Comparison of ENCODE assay signal across 8 cellular contexts in genomic region chr2:148020358-148021058, GRCh38. TPM values are rescaled to one million over a fixed set of nuclear protein-coding genes. Genes with fewer than 3 reads are reported as not detected.
DNase-seq lines count a peak whose midpoint lies in the region; ATAC-seq, FAIRE-seq and TF ChIP-seq lines count a peak whose summit lies in the region.

TSS of gene ORC4 (minus strand) at chr2:148020737. CDS start at chr2:147975958, 44,779 bp downstream.

- peak; percentile 55 for TF ChIP-seq CTCF in choroid plexus epithelial cell (conservative IDR thresholded peaks at IDR 0.05; ENCODE audit: low read depth, low read length)

- peaks cover 41% of the 10 kb centered on the region for H3K4me1 ChIP-seq in BLaER1

- H3K9me3 ChIP-seq in BLaER1 = no peaks in the 10 kb centered on the region

- H4K20me1 ChIP-seq in BLaER1 = peaks cover 60% of the 10 kb centered on the region

- peak within 1 kb of the TSS; percentile 90 for H3K27ac ChIP-seq in BLaER1

- H3K36me3 Mint-ChIP-seq in activated CD4-positive, alpha-beta T cell treated with anti-CD3 and anti-CD28 coated beads for 36 hours (ENCODE audit: low read depth) = peaks cover 17% of the 10 kb centered on the region

- intact Hi-C loops in activated CD4-positive, alpha-beta T cell treated with anti-CD3 and anti-CD28 coated beads for 36 hours (cut with DNase I, micrococcal nuclease) = loop anchor here (1.0 to 10.0 kb wide), 12 partner anchors 176 to 1567 kb away; partner anchors contain the start of genes KIF5C (in 2 of the 2) and MMADHC (in 2 of the 2)

- POLR2A ChIA-PET in activated CD4-positive, alpha-beta T cell treated with anti-CD3 and anti-CD28 coated beads for 36 hours (lab: Charles Lee) = interaction anchor here (0.6 to 1.6 kb wide), 5 partner anchors 11 to 626 kb away, joined by 3 to 8 read pairs (median 7); partner anchors contain the start of gene ACVR2A

- H3K4me1 Mint-ChIP-seq in activated CD4-positive, alpha-beta T cell treated with anti-CD3 and anti-CD28 coated beads for 36 hours = peaks cover 43% of the 10 kb centered on the region

- peak within 1 kb of the TSS; percentile 94 for H3K4me2 ChIP-seq in BLaER1

- H3K4me3 Mint-ChIP-seq in activated CD4-positive, alpha-beta T cell treated with anti-CD3 and anti-CD28 coated beads for 36 hours = peak within 1 kb of the TSS; percentile 95

- H3K27me3 Mint-ChIP-seq in activated CD4-positive, alpha-beta T cell treated with anti-CD3 and anti-CD28 coated beads for 36 hours = no peaks in the 10 kb centered on the region

- H3K9me3 Mint-ChIP-seq in activated CD4-positive, alpha-beta T cell treated with anti-CD3 and anti-CD28 coated beads for 36 hours (ENCODE audit: low read depth) = no peaks in the 10 kb centered on the region

- H3K4me3 ChIP-seq in BLaER1 = peak within 1 kb of the TSS; percentile 82
- peak within 1 kb of the TSS; percentile 79 for H3K4me3 ChIP-seq in choroid plexus epithelial cell (ENCODE audit: low read depth, low read length)

- peak; percentile 44 for DNase-seq in GM19239 (ENCODE audit: insufficient read length, low spot score)
- DNase-seq in NCI-H524 (lab: John Stamatoyannopoulos, UW) = peak; percentile 98 to 99
- peak; percentile 99 for DNase-seq in activated CD4-positive, alpha-beta T cell treated with anti-CD3 and anti-CD28 coated beads for 36 hours
- DNase-seq in choroid plexus epithelial cell (ENCODE audit: low read depth) = peak; percentile 100
- DNase-seq in kidney glomerular epithelial cell (lab: John Stamatoyannopoulos, UW) = peak; percentile 99
- peak; percentile 87 to 95 for DNase-seq in stimulated activated CD4-positive, alpha-beta T cell treated with anti-CD3 and anti-CD28 coated beads, Interleukin-1b, Interleukin-23, amount 100 ng/mL, for 1 hour (ENCODE audit: low read depth in 2 of 2)

- CTCF ChIA-PET in activated CD4-positive, alpha-beta T cell treated with anti-CD3 and anti-CD28 coated beads for 36 hours (lab: Charles Lee) = interaction anchor here (0.9 to 1.3 kb wide), 2 partner anchors 9 to 488 kb away, joined by 4 to 5 read pairs; no protein-coding TSS in a partner anchor

- peak; percentile 70 for ATAC-seq in HG03457 (IDR thresholded peaks at IDR 0.05; ENCODE audit: unreplicated experiment)
- ATAC-seq in activated CD4-positive, alpha-beta T cell treated with anti-CD3 and anti-CD28 coated beads for 36 hours = peak; percentile 89

- FAIRE-seq in GM19239 (lab: Jason Lieb, UNC) = peak; percentile 99

- H3K27me3 ChIP-seq in BLaER1 = no peaks in the 10 kb centered on the region

- H3K27ac Mint-ChIP-seq in activated CD4-positive, alpha-beta T cell treated with anti-CD3 and anti-CD28 coated beads for 36 hours = peak within 1 kb of the TSS; percentile 98

- peak within 1 kb of the TSS; percentile 87 for H3K9ac ChIP-seq in BLaER1

- peaks cover 9% of the 10 kb centered on the region; the same call in 1 of the 2 replicates for H3K36me3 ChIP-seq in BLaER1

RNA-seq across cellular contexts. Expression of gene ORC4, which starts in this region (rescaled TPM):
- total RNA-seq in activated CD4-positive, alpha-beta T cell treated with anti-CD3 and anti-CD28 coated beads for 36 hours = 10 to 100 TPM; 41.2 to 41.8 TPM

Comparison
In these comparisons a context has a peak if more than half of its experiments do, and no peak if none do; other contexts are left out.
1. Peak in every context shown above with its lines: DNase-seq, ATAC-seq, H3K4me3 ChIP-seq and H3K27ac ChIP-seq.
2. DNase-seq: peak in every context shown above with its lines; median percentile 100 in choroid plexus epithelial cell; 99 in activated CD4-positive, alpha-beta T cell treated with anti-CD3 and anti-CD28 coated beads for 36 hours; 99 in kidney glomerular epithelial cell; 98 in NCI-H524; 91 in stimulated activated CD4-positive, alpha-beta T cell treated with anti-CD3 and anti-CD28 coated beads, Interleukin-1b, Interleukin-23, amount 100 ng/mL, for 1 hour; 44 in GM19239.